In genomic region chr12:19707948-19708409, GRCh38 we compare ENCODE assay signal across 1 cellular context.
TF ChIP-seq lines count a peak whose summit lies in the region.

No MANE protein-coding gene starts in this region.

TF ChIP-seq in SK-N-SH, 30 proteins besides CTCF, POLR2A, EP300 and RAD21 (continued from another document):
- no peak for TF ChIP-seq MAX (IDR thresholded peaks at IDR 0.05; ENCODE audit: low read depth)
- peak; percentile 32; the same call in 1 of the 2 replicates for TF ChIP-seq MEF2A (IDR thresholded peaks at IDR 0.05; ENCODE audit: borderline replicate concordance, low read depth)
- no peak for TF ChIP-seq SIN3A (IDR thresholded peaks at IDR 0.05; ENCODE audit: borderline replicate concordance, low read depth, low read length)
- TF ChIP-seq FOXJ3 (CRISPR knock-in tag; IDR thresholded peaks at IDR 0.05) = no peak
- no peak for TF ChIP-seq TEAD4 (IDR thresholded peaks at IDR 0.05; ENCODE audit: borderline replicate concordance, insufficient read depth)
- no peak for TF ChIP-seq IRF3 (IDR thresholded peaks at IDR 0.05; ENCODE audit: low read depth, low read length)
- no peak for TF ChIP-seq POLR2AphosphoS5 (IDR thresholded peaks at IDR 0.05; ENCODE audit: low read depth, low read length)
- TF ChIP-seq PBX3 (IDR thresholded peaks at IDR 0.05) = peak; percentile 51; the same call in 1 of the 2 replicates
- no peak for TF ChIP-seq CHD2 (IDR thresholded peaks at IDR 0.05; ENCODE audit: low read length, partially characterized antibody)
- TF ChIP-seq ZBTB33 (IDR thresholded peaks at IDR 0.05; ENCODE audit: borderline replicate concordance, low read depth) = no peak
- TF ChIP-seq NFIC (IDR thresholded peaks at IDR 0.05; ENCODE audit: borderline replicate concordance) = no peak
- TF ChIP-seq NRF1 (IDR thresholded peaks at IDR 0.05; ENCODE audit: low read depth, low read length) = no peak
- TF ChIP-seq GATA2 (CRISPR knock-in tag; IDR thresholded peaks at IDR 0.05) = no peak
- no peak for TF ChIP-seq ELF1 (IDR thresholded peaks at IDR 0.05)
